In the genomic region with DNA sequence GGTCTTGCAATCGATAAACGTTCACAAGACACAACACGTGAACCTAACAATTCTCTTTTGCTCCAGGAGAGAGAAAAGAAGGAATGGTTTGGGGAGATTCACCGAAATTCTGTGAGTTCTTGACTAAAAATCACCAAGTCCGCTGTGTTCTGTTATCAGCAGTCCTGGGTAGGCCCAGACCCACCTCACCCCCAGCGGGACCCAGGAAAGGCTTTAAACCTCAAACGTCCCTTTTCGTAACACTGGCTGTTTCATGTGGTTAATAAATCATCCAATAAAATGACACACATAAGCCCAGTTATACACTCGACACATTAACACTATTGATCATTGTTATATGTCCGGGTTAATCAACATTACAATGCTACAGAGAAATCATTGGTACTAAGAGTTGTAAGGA, we compare ENCODE assay signal across 28 cellular contexts. TPM values are rescaled to one million over a fixed set of nuclear protein-coding genes. Genes with fewer than 3 reads are reported as not detected.
A peak's percentile ranks its signal among the peaks of the same experiment; 100 is the strongest.
DNase-seq lines count a peak whose midpoint lies in the region; FAIRE-seq and TF ChIP-seq lines count a peak whose summit lies in the region.
"Had no signal": no experiment of that assay in that cellular context is flagged by ENCODE, and none has a peak within 500 bp of the region (broad histone marks: within the 10 kb centered on the region; RNA-seq: fewer than 3 reads in every experiment).

No MANE protein-coding gene starts in this region.

- H4K20me1 ChIP-seq in endothelial cell of umbilical vein (replicated peaks; ENCODE audit: control insufficient read depth, extremely low read depth, insufficient read depth, low read length) (no peaks in the 10 kb centered on the region), neural progenitor cell (ENCODE audit: low read depth) (peaks cover 85% of the 10 kb centered on the region), GM23248 (ENCODE audit: insufficient read depth) (peaks cover 12% of the 10 kb centered on the region)

- H3K4me2 ChIP-seq in endothelial cell of umbilical vein (ENCODE audit: insufficient read depth, low read length) = no peak overlapping the region
- H3K4me2 ChIP-seq in neural progenitor cell = peak overlapping the region; percentile 20
- H3K4me2 ChIP-seq in GM23248 (ENCODE audit: unreplicated experiment) = no peak overlapping the region
- H3K4me2 ChIP-seq: PC-9 had no signal

- in situ Hi-C loops in GM23248 (cut with MboI) = no loop called here

- CTCF ChIA-PET in endothelial cell of umbilical vein (lab: Charles Lee) = no interaction called here
- CTCF ChIA-PET in activated CD4-positive, alpha-beta memory T cell treated with anti-CD3 and anti-CD28 coated beads, Interleukin-2, amount 10 ng/mL, durations not matched to agents 7 days and 5 days (lab: Charles Lee) = no interaction called here
- CTCF ChIA-PET in MCF 10A (lab: Yijun Ruan, JAX) = no interaction called here

- H3K27ac ChIP-seq in endothelial cell of umbilical vein (ENCODE audit: insufficient read depth, low read depth, low read length) = no peak overlapping the region
- H3K27ac ChIP-seq in neural progenitor cell = no peak overlapping the region
- no peak overlapping the region for H3K27ac ChIP-seq in GM23248
- H3K27ac ChIP-seq: cardiac muscle cell, foreskin keratinocyte, PC-9, skin epidermis, thoracic aorta, vagina had no signal

- no peaks in the 10 kb centered on the region for H3K9me1 ChIP-seq in endothelial cell of umbilical vein (replicated peaks; ENCODE audit: control insufficient read depth, extremely low read depth, insufficient read depth, low read length)

- H3K9me3 ChIP-seq in endothelial cell of umbilical vein (replicated peaks; ENCODE audit: control insufficient read depth, insufficient read depth, low read length) (no peaks in the 10 kb centered on the region), neural progenitor cell (ENCODE audit: low read depth) (no peaks in the 10 kb centered on the region), GM23248 (ENCODE audit: low read depth) (no peaks in the 10 kb centered on the region)
- H3K9me3 ChIP-seq: thoracic aorta, vagina had no signal

- POLR2A ChIA-PET in endothelial cell of umbilical vein (lab: Charles Lee) = no interaction called here
- POLR2A ChIA-PET in activated CD4-positive, alpha-beta memory T cell treated with anti-CD3 and anti-CD28 coated beads, Interleukin-2, amount 10 ng/mL, durations not matched to agents 7 days and 5 days (lab: Charles Lee) = no interaction called here
- POLR2A ChIA-PET in MCF 10A (lab: Yijun Ruan, JAX) = interaction anchor here (0.6 kb wide), 1 partner anchor 21 kb away, joined by 3 read pairs; no protein-coding TSS in a partner anchor

- H3K27ac Mint-ChIP-seq in neural progenitor cell (no peak overlapping the region), type B pancreatic cell (no peak overlapping the region), MCF 10A (ENCODE audit: low read depth, unreplicated experiment) (no peak overlapping the region)
- no peak overlapping the region for H3K27ac Mint-ChIP-seq in activated CD4-positive, alpha-beta memory T cell treated with anti-CD3 and anti-CD28 coated beads, Interleukin-2, amount 10 ng/mL, durations not matched to agents 7 days and 5 days
- H3K27ac Mint-ChIP-seq: activated naive CD4-positive, alpha-beta T cell treated with anti-CD3 and anti-CD28 coated beads, Interleukin-2, amount 50 U/mL, for 24 hours; activated T-helper 2 cell treated with anti-CD3 and anti-CD28 coated beads, Interferon-gamma antibody, Interleukin-2, Interleukin-4, amounts not matched to agents 10 μg/mL and 5 μg/mL and 100 μg/mL, durations not matched to agents 14 hours and 24 hours and 36 hours; effector memory CD8-positive, alpha-beta T cell; natural killer cell; stimulated activated memory B cell treated with anti-CD40 and anti-IgM and Interleukin-4, amounts not matched to agents 10 μg/mL and 1 μg/mL and 100 μg/mL, for 72 hours had no signal

- H3K9me2 ChIP-seq in GM23248 (ENCODE audit: insufficient read depth) = peaks cover 5% of the 10 kb centered on the region; the same call in 1 of the 2 replicates

- FAIRE-seq in endothelial cell of umbilical vein (lab: Jason Lieb, UNC) = peak; percentile 26

- H3K4me1 ChIP-seq in endothelial cell of umbilical vein (ENCODE audit: control insufficient read depth, extremely low read depth, insufficient read depth, low read length) = peaks cover 8% of the 10 kb centered on the region
- peaks cover 34% of the 10 kb centered on the region for H3K4me1 ChIP-seq in neural progenitor cell
- H3K4me1 ChIP-seq in GM23248 (ENCODE audit: insufficient read depth) = peaks cover 12% of the 10 kb centered on the region
- H3K4me1 ChIP-seq: foreskin keratinocyte had no signal

- H3K27me3 Mint-ChIP-seq in neural progenitor cell (ENCODE audit: insufficient read depth, low read depth) (peaks cover 4% of the 10 kb centered on the region), type B pancreatic cell (no peaks in the 10 kb centered on the region), MCF 10A (ENCODE audit: insufficient read depth, unreplicated experiment) (no peaks in the 10 kb centered on the region)
- peaks cover 4% of the 10 kb centered on the region for H3K27me3 Mint-ChIP-seq in activated CD4-positive, alpha-beta memory T cell treated with anti-CD3 and anti-CD28 coated beads, Interleukin-2, amount 10 ng/mL, durations not matched to agents 7 days and 5 days

- H3K27me3 ChIP-seq in endothelial cell of umbilical vein (ENCODE audit: control insufficient read depth in 2 of 2, insufficient read depth in 2 of 2, low read length in 2 of 2) (no peaks in the 10 kb centered on the region), neural progenitor cell (no peaks in the 10 kb centered on the region), GM23248 (replicated peaks; ENCODE audit: insufficient read depth) (no peaks in the 10 kb centered on the region)
- H3K27me3 ChIP-seq: cardiac muscle cell, foreskin keratinocyte, vagina had no signal

- TF ChIP-seq POLR2A in endothelial cell of umbilical vein (IDR thresholded peaks at IDR 0.05; ENCODE audit: low read depth, low read length) = no peak

- peaks cover 3% of the 10 kb centered on the region for H3K9me3 Mint-ChIP-seq in neural progenitor cell
- H3K9me3 Mint-ChIP-seq in type B pancreatic cell = no peaks in the 10 kb centered on the region
- peaks cover 3% of the 10 kb centered on the region for H3K9me3 Mint-ChIP-seq in activated CD4-positive, alpha-beta memory T cell treated with anti-CD3 and anti-CD28 coated beads, Interleukin-2, amount 10 ng/mL, durations not matched to agents 7 days and 5 days
- no peaks in the 10 kb centered on the region for H3K9me3 Mint-ChIP-seq in MCF 10A (ENCODE audit: unreplicated experiment)
- H3K9me3 Mint-ChIP-seq: activated naive CD4-positive, alpha-beta T cell treated with anti-CD3 and anti-CD28 coated beads, Interleukin-2, amount 50 U/mL, for 24 hours; activated T-helper 2 cell treated with anti-CD3 and anti-CD28 coated beads, Interferon-gamma antibody, Interleukin-2, Interleukin-4, amounts not matched to agents 10 μg/mL and 5 μg/mL and 100 μg/mL, durations not matched to agents 14 hours and 24 hours and 36 hours; effector memory CD8-positive, alpha-beta T cell; natural killer cell; stimulated activated memory B cell treated with anti-CD40 and anti-IgM and Interleukin-4, amounts not matched to agents 10 μg/mL and 1 μg/mL and 100 μg/mL, for 72 hours had no signal

- peak; percentile 47 for DNase-seq in SW480 (ENCODE audit: low spot score)
- DNase-seq in endothelial cell of umbilical vein (ENCODE audit: low read depth, low spot score) = no peak
- no peak for DNase-seq in neural progenitor cell (ENCODE audit: low spot score)
- DNase-seq in type B pancreatic cell (ENCODE audit: extremely low spot score, unreplicated experiment) = peak; percentile 8
- no peak for DNase-seq in GM23248
- DNase-seq in activated CD4-positive, alpha-beta memory T cell treated with anti-CD3 and anti-CD28 coated beads, Interleukin-2, amount 10 ng/mL, durations not matched to agents 7 days and 5 days = no peak
- DNase-seq in MCF 10A (ENCODE audit: unreplicated experiment) = no peak
- DNase-seq: cortex of kidney; effector memory CD8-positive, alpha-beta T cell; foreskin keratinocyte; GOT3; IMR-90; MV-4-11; natural killer cell; NCI-H1436; NCI-H2081 treated with DMSO at 0.1 percent for 48 hours; NCI-H226; NCI-H69; PC-9; Right ventricle myocardium superior had no signal

- TF ChIP-seq CTCF in endothelial cell of umbilical vein (IDR thresholded peaks at IDR 0.05; ENCODE audit: extremely low read depth in 1 of 2, insufficient read depth in 1 of 2, low read depth in 1 of 2, low read length in 2 of 2) (no peak), neural progenitor cell (IDR thresholded peaks at IDR 0.05) (no peak), type B pancreatic cell (conservative IDR thresholded peaks at IDR 0.05) (no peak), MCF 10A (IDR thresholded peaks at IDR 0.05; ENCODE audit: unreplicated experiment) (no peak)

- H3K36me3 ChIP-seq in endothelial cell of umbilical vein (ENCODE audit: control insufficient read depth in 2 of 2, extremely low read depth in 1 of 2, insufficient read depth in 2 of 2, low read length in 2 of 2) = no peaks in the 10 kb centered on the region
- no peaks in the 10 kb centered on the region for H3K36me3 ChIP-seq in neural progenitor cell
- H3K36me3 ChIP-seq in GM23248 (ENCODE audit: low read depth) = no peaks in the 10 kb centered on the region
- H3K36me3 ChIP-seq: cardiac muscle cell, thoracic aorta, vagina had no signal

- no peaks in the 10 kb centered on the region for H3K79me2 ChIP-seq in endothelial cell of umbilical vein (ENCODE audit: control insufficient read depth, insufficient read depth, low read length)
- H3K79me2 ChIP-seq in neural progenitor cell (ENCODE audit: low read depth) = peaks cover 98% of the 10 kb centered on the region
- peaks cover 100% of the 10 kb centered on the region for H3K79me2 ChIP-seq in GM23248 (ENCODE audit: insufficient read depth)

- H3K4me1 Mint-ChIP-seq in neural progenitor cell (peaks cover 44% of the 10 kb centered on the region), type B pancreatic cell (ENCODE audit: unreplicated experiment) (peaks cover 38% of the 10 kb centered on the region), MCF 10A (ENCODE audit: insufficient read depth, unreplicated experiment) (no peaks in the 10 kb centered on the region)
- H3K4me1 Mint-ChIP-seq in activated CD4-positive, alpha-beta memory T cell treated with anti-CD3 and anti-CD28 coated beads, Interleukin-2, amount 10 ng/mL, durations not matched to agents 7 days and 5 days = peaks cover 6% of the 10 kb centered on the region
- H3K4me1 Mint-ChIP-seq: stimulated activated memory B cell treated with anti-CD40 and anti-IgM and Interleukin-4, amounts not matched to agents 10 μg/mL and 1 μg/mL and 100 μg/mL, for 72 hours had no signal

- no TSS peak for BruUV-seq in endothelial cell of umbilical vein (replicated peaks; lab: Mats Ljungman, UMichigan)
- no TSS peak for BruUV-seq in MCF 10A (replicated peaks; lab: Mats Ljungman, UMichigan)

- H3K9ac ChIP-seq in endothelial cell of umbilical vein (replicated peaks; ENCODE audit: extremely low read depth, insufficient read depth, low read length) = no peak overlapping the region
- no peak overlapping the region for H3K9ac ChIP-seq in neural progenitor cell
- no peak overlapping the region for H3K9ac ChIP-seq in GM23248

- dilution Hi-C loops in endothelial cell of umbilical vein (cut with MboI; ENCODE audit: extremely low pct_ligation_motif_present, low sequenced_read_pairs) = no loop called here

- H2AFZ ChIP-seq in endothelial cell of umbilical vein (ENCODE audit: low read depth, low read length) = no peak overlapping the region
- no peak overlapping the region for H2AFZ ChIP-seq in neural progenitor cell (replicated peaks)
- H2AFZ ChIP-seq in GM23248 = no peak overlapping the region
- H2AFZ ChIP-seq: PC-9 had no signal

- H3F3A ChIP-seq in neural progenitor cell (ENCODE audit: low read depth) (peaks cover 27% of the 10 kb centered on the region), GM23248 (ENCODE audit: insufficient read depth) (peaks cover 24% of the 10 kb centered on the region)

- intact Hi-C loops in endothelial cell of umbilical vein (cut with micrococcal nuclease) (no loop called here), MCF 10A (cut with micrococcal nuclease) (no loop called here)

- H3K36me3 Mint-ChIP-seq in neural progenitor cell (peaks cover 3% of the 10 kb centered on the region), type B pancreatic cell (no peaks in the 10 kb centered on the region), MCF 10A (ENCODE audit: insufficient read depth, unreplicated experiment) (no peaks in the 10 kb centered on the region)
- no peaks in the 10 kb centered on the region for H3K36me3 Mint-ChIP-seq in activated CD4-positive, alpha-beta memory T cell treated with anti-CD3 and anti-CD28 coated beads, Interleukin-2, amount 10 ng/mL, durations not matched to agents 7 days and 5 days (ENCODE audit: low read depth)
- H3K36me3 Mint-ChIP-seq: activated naive CD4-positive, alpha-beta T cell treated with anti-CD3 and anti-CD28 coated beads, Interleukin-2, amount 50 U/mL, for 24 hours; natural killer cell; stimulated activated memory B cell treated with anti-CD40 and anti-IgM and Interleukin-4, amounts not matched to agents 10 μg/mL and 1 μg/mL and 100 μg/mL, for 72 hours had no signal

- 82 to 84% methylated on average over 10 of the region's 10 CpGs for WGBS in GM23248 (ENCODE audit: low coverage in 1 of 2, low lambda C conversion rate in 2 of 2, missing lambda C conversion rate in 2 of 2), 2 experiments

- H3K4me3 ChIP-seq in endothelial cell of umbilical vein (replicated peaks in 1 of 3; ENCODE audit: insufficient read depth in 1 of 3, low read depth in 1 of 3, low read length in 3 of 3) (no peak overlapping the region), neural progenitor cell (no peak overlapping the region), GM23248 (no peak overlapping the region)
- H3K4me3 ChIP-seq: cardiac muscle cell, lung, PC-9, skin epidermis, thoracic aorta, vagina had no signal

- H3K4me3 Mint-ChIP-seq in neural progenitor cell (no peak overlapping the region), type B pancreatic cell (no peak overlapping the region), MCF 10A (ENCODE audit: unreplicated experiment) (no peak overlapping the region)
- H3K4me3 Mint-ChIP-seq in activated CD4-positive, alpha-beta memory T cell treated with anti-CD3 and anti-CD28 coated beads, Interleukin-2, amount 10 ng/mL, durations not matched to agents 7 days and 5 days = no peak overlapping the region
- H3K4me3 Mint-ChIP-seq: activated naive CD4-positive, alpha-beta T cell treated with anti-CD3 and anti-CD28 coated beads, Interleukin-2, amount 50 U/mL, for 24 hours; effector memory CD8-positive, alpha-beta T cell; natural killer cell; stimulated activated memory B cell treated with anti-CD40 and anti-IgM and Interleukin-4, amounts not matched to agents 10 μg/mL and 1 μg/mL and 100 μg/mL, for 72 hours had no signal

RNA-seq across cellular contexts. Expression of gene DIP2C, which starts 25.2 kb away (rescaled TPM):
- total RNA-seq in endothelial cell of umbilical vein (10.1 and 10.7 TPM in 2 replicates), neural progenitor cell (ENCODE audit: low replicate concordance) (10.1 and 12.2 TPM in 2 replicates), type B pancreatic cell (ENCODE audit: low replicate concordance) (22.6 and 23.1 TPM in 2 replicates), MCF 10A (2022) (0.34 and 0.37 TPM in 2 replicates)
- polyA plus RNA-seq in endothelial cell of umbilical vein (3.0 and 3.6 TPM in 2 replicates), GM23248 (2016; fragmentation: Nextera tagmentation; extraction: Ambion mirVana) (11.8 and 13.1 TPM in 2 replicates)
- polyA plus RNA-seq in endothelial cell of umbilical vein (2011; cell fraction: cytosol; rRNA removed) = 2.7 and 3.1 TPM in 2 replicates
- 6.3 and 8.1 TPM in 2 replicates for polyA plus RNA-seq in endothelial cell of umbilical vein (2011; cell fraction: nucleus; rRNA removed)
- 4.1 and 6.6 TPM in 2 replicates for polyA plus RNA-seq in endothelial cell of umbilical vein (2012)
- polyA minus RNA-seq in endothelial cell of umbilical vein = 9.4 and 10.9 TPM in 2 replicates
- polyA minus RNA-seq in endothelial cell of umbilical vein (2011; cell fraction: cytosol; rRNA and poly(A)+ RNA removed) = 0.61 TPM
- 6.8 and 9.8 TPM in 2 replicates for polyA minus RNA-seq in endothelial cell of umbilical vein (2011; cell fraction: nucleus; rRNA and poly(A)+ RNA removed)
- 10.2 and 12.0 TPM in 2 replicates for total RNA-seq in GM23248 (2014; rRNA removed; shearing (Covaris generic))
- under 1 TPM; 0.70 to 0.76 TPM for total RNA-seq in activated CD4-positive, alpha-beta memory T cell treated with anti-CD3 and anti-CD28 coated beads, Interleukin-2, amount 10 ng/mL, durations not matched to agents 7 days and 5 days

Comparison
In these comparisons a context has a peak if more than half of its experiments do, and no peak if none do; other contexts are left out.
1. DNase-seq: peak in SW480 (single experiment) and type B pancreatic cell (single experiment); none in endothelial cell of umbilical vein (single experiment), neural progenitor cell (single experiment), GM23248 (single experiment), activated CD4-positive, alpha-beta memory T cell treated with anti-CD3 and anti-CD28 coated beads, Interleukin-2, amount 10 ng/mL, durations not matched to agents 7 days and 5 days (single experiment) and MCF 10A (single experiment).